8 cellular contexts compared by ENCODE assay signal in the genomic region with DNA sequence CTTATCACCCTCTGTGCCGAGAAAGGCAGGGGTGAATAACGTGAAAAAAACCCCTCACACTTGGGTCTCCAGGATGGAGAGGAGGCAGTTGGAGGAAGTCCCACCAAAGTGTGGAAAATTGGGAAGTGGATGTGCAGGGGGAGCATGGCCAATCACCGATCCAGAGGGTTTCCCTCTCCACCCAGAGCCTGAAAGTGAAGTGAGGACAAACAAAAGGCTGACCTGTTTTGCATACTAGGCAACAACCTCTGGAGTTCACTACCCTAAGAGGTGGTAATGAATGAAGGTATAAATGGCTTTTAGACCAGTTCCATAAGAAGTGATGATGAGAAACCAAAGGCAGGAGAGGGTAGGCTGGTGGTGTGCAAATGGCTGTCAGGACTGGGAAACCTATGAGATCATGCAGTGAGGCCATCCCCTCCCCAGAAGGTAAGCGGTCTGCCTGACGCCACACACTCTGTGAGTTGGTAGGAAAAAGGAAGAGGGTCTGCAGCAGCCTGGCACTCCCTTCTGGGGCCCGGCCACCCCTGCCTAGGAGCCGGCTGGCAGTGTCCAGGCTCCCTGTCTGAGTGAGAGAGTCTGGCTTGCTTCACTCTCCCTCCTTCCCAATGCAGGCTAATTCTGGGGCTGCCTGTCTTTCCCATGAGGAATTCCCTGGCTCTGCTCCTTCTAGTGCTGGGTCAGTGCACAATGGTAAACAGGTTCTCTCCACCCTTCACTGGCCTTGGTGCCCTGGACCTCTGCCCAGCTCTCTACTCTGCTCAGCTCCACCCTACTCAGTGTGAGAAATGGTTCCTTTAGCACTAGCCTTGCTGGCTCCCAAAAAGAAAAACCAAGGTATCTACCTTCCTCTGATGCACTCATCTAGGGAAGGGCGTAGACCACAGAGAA. TPM values are rescaled to one million over a fixed set of nuclear protein-coding genes. Genes with fewer than 3 reads are reported as not detected.
A peak's percentile ranks its signal among the peaks of the same experiment; 100 is the strongest.
DNase-seq lines count a peak whose midpoint lies in the region; ATAC-seq, FAIRE-seq and TF ChIP-seq lines count a peak whose summit lies in the region.

No MANE protein-coding gene starts in this region.

- peaks cover 98% of the 10 kb centered on the region for H3K4me1 Mint-ChIP-seq in stimulated activated naive CD8-positive, alpha-beta T cell treated with anti-CD3 and anti-CD28 coated beads, Interleukin-15, Interleukin-2, amounts not matched to agents 100 ng/mL and 50 ng/mL, for 24 hours (ENCODE audit: low read depth)

- peak overlapping the region; percentile 2 for H3K4me3 Mint-ChIP-seq in stimulated activated naive CD8-positive, alpha-beta T cell treated with anti-CD3 and anti-CD28 coated beads, Interleukin-15, Interleukin-2, amounts not matched to agents 100 ng/mL and 50 ng/mL, for 24 hours

- TF ChIP-seq CTCF in D721Med (IDR thresholded peaks at IDR 0.05; ENCODE audit: insufficient read depth, missing control alignments) = no peak

- no peaks in the 10 kb centered on the region for H3K9me3 Mint-ChIP-seq in stimulated activated naive CD8-positive, alpha-beta T cell treated with anti-CD3 and anti-CD28 coated beads, Interleukin-15, Interleukin-2, amounts not matched to agents 100 ng/mL and 50 ng/mL, for 24 hours

- DNase-seq in stimulated activated naive CD8-positive, alpha-beta T cell treated with anti-CD3 and anti-CD28 coated beads, Interleukin-15, Interleukin-2, amounts not matched to agents 100 U/mL and 50 U/mL, for 24 hours = no peak
- DNase-seq in dedifferentiated amniotic fluid mesenchymal stem cell (ENCODE audit: extremely low spot score) = peak; percentile 71
- peak; percentile 87 for DNase-seq in mucosa of gallbladder (ENCODE audit: low spot score)
- DNase-seq in D721Med (ENCODE audit: insufficient read length, low spot score) = no peak
- DNase-seq in epidermal melanocyte (ENCODE audit: insufficient read length, low spot score) = no peak
- no peak for DNase-seq in retina
- no peak for DNase-seq in NOMO-1 treated with dmso at 0.1 percent for 144 hours (lab: John Stamatoyannopoulos, UW; ENCODE audit: unreplicated experiment)

- H3K36me3 Mint-ChIP-seq in stimulated activated naive CD8-positive, alpha-beta T cell treated with anti-CD3 and anti-CD28 coated beads, Interleukin-15, Interleukin-2, amounts not matched to agents 100 ng/mL and 50 ng/mL, for 24 hours (ENCODE audit: low read depth) = peaks cover 9% of the 10 kb centered on the region

- peak overlapping the region; percentile 84 for H3K27ac Mint-ChIP-seq in stimulated activated naive CD8-positive, alpha-beta T cell treated with anti-CD3 and anti-CD28 coated beads, Interleukin-15, Interleukin-2, amounts not matched to agents 100 ng/mL and 50 ng/mL, for 24 hours

- H3K27me3 Mint-ChIP-seq in stimulated activated naive CD8-positive, alpha-beta T cell treated with anti-CD3 and anti-CD28 coated beads, Interleukin-15, Interleukin-2, amounts not matched to agents 100 ng/mL and 50 ng/mL, for 24 hours = no peaks in the 10 kb centered on the region

- no peak for ATAC-seq in stimulated activated naive CD8-positive, alpha-beta T cell treated with anti-CD3 and anti-CD28 coated beads, Interleukin-15, Interleukin-2, amounts not matched to agents 100 U/mL and 50 U/mL, for 24 hours

- FAIRE-seq in D721Med (lab: Jason Lieb, UNC) = no peak

RNA-seq across cellular contexts. Expression of gene TBC1D10A, which starts 15.6 kb away (rescaled TPM):
- total RNA-seq in mucosa of gallbladder = 48.4 TPM

RNA-seq across cellular contexts. Expression of gene CASTOR1, which starts 21.8 kb away (rescaled TPM):
- total RNA-seq in mucosa of gallbladder = 19.1 TPM

RNA-seq across cellular contexts. Expression of gene OSM, which starts 44.5 kb away (rescaled TPM):
- total RNA-seq in mucosa of gallbladder = 4.7 TPM

RNA-seq across cellular contexts. Expression of gene SF3A1, which starts 45.6 kb away (rescaled TPM):
- 179 TPM for total RNA-seq in mucosa of gallbladder

RNA-seq across cellular contexts. Expression of gene CCDC157, which starts 45.7 kb away (rescaled TPM):
- total RNA-seq in mucosa of gallbladder = 6.5 TPM

Comparison
In these comparisons a context has a peak if more than half of its experiments do, and no peak if none do; other contexts are left out.
1. DNase-seq: peak in dedifferentiated amniotic fluid mesenchymal stem cell (single experiment) and mucosa of gallbladder (single experiment); none in stimulated activated naive CD8-positive, alpha-beta T cell treated with anti-CD3 and anti-CD28 coated beads, Interleukin-15, Interleukin-2, amounts not matched to agents 100 U/mL and 50 U/mL, for 24 hours (single experiment), D721Med (single experiment), epidermal melanocyte (single experiment), retina (single experiment) and NOMO-1 treated with dmso at 0.1 percent for 144 hours (single experiment).